Comparison of ENCODE assay signal across 8 cellular contexts in genomic region chr16:58501242-58502131, GRCh38. TPM values are rescaled to one million over a fixed set of nuclear protein-coding genes. Genes with fewer than 3 reads are reported as not detected.
DNase-seq lines count a peak whose midpoint lies in the region; ATAC-seq, FAIRE-seq and TF ChIP-seq lines count a peak whose summit lies in the region.

No MANE protein-coding gene starts in this region.

- TF ChIP-seq RAD21 in HepG2 (CRISPR knock-in tag; IDR thresholded peaks at IDR 0.05), result no peak

- TF ChIP-seq EP300 in HepG2 (IDR thresholded peaks at IDR 0.05; ENCODE audit: low read depth in 2 of 2, low read length in 2 of 2), result no peak
- TF ChIP-seq EP300 in HepG2 (CRISPR knock-in tag; IDR thresholded peaks at IDR 0.05; ENCODE audit: borderline replicate concordance), result no peak

- peak; percentile 53 for DNase-seq in T-helper 2 cell treated with Interferon-gamma antibody and Interleukin-4, amounts not matched to agents 5 μg/mL and 100 μg/mL, for 36 hours (ENCODE audit: low spot score)
- DNase-seq in chondrocyte (ENCODE audit: low spot score) (peak; percentile 90), HepG2 (ENCODE audit: low spot score) (peak; percentile 30), hepatic stellate cell (ENCODE audit: low spot score) (no peak), NCI-H226 (no peak), GOT3 (lab: John Stamatoyannopoulos, UW) (no peak)
- DNase-seq in stimulated activated CD8-positive, alpha-beta memory T cell treated with anti-CD3 and anti-CD28 coated beads, Interleukin-4, amount 100 ng/mL, for 48 hours, result peak; percentile 59

- FAIRE-seq in HepG2 (lab: Jason Lieb, UNC), result no peak

- in situ Hi-C loops in HepG2 (cut with HindIII; ENCODE audit: extremely low pct_ligation_motif_present, low pct_unique_long_range_greater_than_20kb), result loop anchor here (10.0 kb wide), 1 partner anchor 233 kb away; the partner anchor contains the start of gene GOT2

- H3K36me3 ChIP-seq in HEK293 (ENCODE audit: control insufficient read depth in 2 of 2, insufficient read depth in 1 of 2, low read length in 2 of 2), result peaks cover 0 to 5% of the 10 kb centered on the region in 2 experiments; a peak in 1 of 3 replicates
- H3K36me3 ChIP-seq in HepG2 (replicated peaks in 1 of 2; ENCODE audit: control insufficient read depth in 1 of 2, insufficient read depth in 2 of 2, low read length in 2 of 2), result no peaks in the 10 kb centered on the region

- H3K27ac ChIP-seq in HEK293 (ENCODE audit: extremely low read depth, low read depth, low read length) (peak overlapping the region; percentile 31; the same call in 1 of the 2 replicates), HepG2 (ENCODE audit: extremely low read length, insufficient read depth, low read length) (no peak overlapping the region)

- 37% methylated on average over 17 of the region's 42 CpGs for WGBS in HepG2 (ENCODE audit: low lambda C conversion rate)

- no peak for TF ChIP-seq POLR2A in HepG2 (IDR thresholded peaks at IDR 0.05; ENCODE audit: insufficient read depth in 1 of 2, low read depth in 2 of 2, low read length in 2 of 2)

- POLR2A ChIA-PET in HEK293 (lab: Yijun Ruan, JAX), result no interaction called here
- POLR2A ChIA-PET in HepG2 (lab: Yijun Ruan, JAX), result interaction anchor here (1.8 kb wide), 1 partner anchor 13 kb away, joined by 4 read pairs; no protein-coding TSS in a partner anchor

- no TSS peak for BruUV-seq in HepG2 (replicated peaks; lab: Mats Ljungman, UMichigan)

- peak overlapping the region; percentile 32 for H2AFZ ChIP-seq in HepG2 (ENCODE audit: low read length)

- peaks cover 0 to 8% of the 10 kb centered on the region in 2 experiments; a peak in 2 of 5 replicates for H3K27me3 ChIP-seq in HepG2 (ENCODE audit: control insufficient read depth in 1 of 2, insufficient read depth in 2 of 2, low read length in 2 of 2)

- peak; percentile 4; the same call in 1 of the 2 replicates for TF ChIP-seq CTCF in HEK293 (tag by site-specific recombination; IDR thresholded peaks at IDR 0.05)
- no peak for TF ChIP-seq CTCF in chondrocyte (IDR thresholded peaks at IDR 0.05)
- peak; percentile 9; the same call in 1 of the 2 replicates for TF ChIP-seq CTCF in HepG2 (CRISPR knock-in tag; IDR thresholded peaks at IDR 0.05)

- H3K79me2 ChIP-seq in HepG2 (ENCODE audit: insufficient read depth, low read length), result no peaks in the 10 kb centered on the region

- H3K27me3 Mint-ChIP-seq in T-helper 2 cell treated with Interferon-gamma antibody and Interleukin-4, amounts not matched to agents 5 μg/mL and 100 μg/mL, for 36 hours (ENCODE audit: low read depth), result peaks cover 2% of the 10 kb centered on the region
- H3K27me3 Mint-ChIP-seq in chondrocyte (ENCODE audit: low read depth), result no peaks in the 10 kb centered on the region

- no peak overlapping the region for H3K27ac Mint-ChIP-seq in T-helper 2 cell treated with Interferon-gamma antibody and Interleukin-4, amounts not matched to agents 5 μg/mL and 100 μg/mL, for 36 hours
- H3K27ac Mint-ChIP-seq in chondrocyte (ENCODE audit: unreplicated experiment), result no peak overlapping the region

- CTCF ChIA-PET in HEK293 (lab: Yijun Ruan, JAX) (interaction anchor here (0.6 to 2.2 kb wide), 6 partner anchors 11 to 487 kb away, joined by 3 to 7 read pairs (median 4); no protein-coding TSS in a partner anchor), HepG2 (lab: Yijun Ruan, JAX; ENCODE audit: low intra/inter-chr PET ratio, low total read pairs) (no interaction called here)

- peak overlapping the region; percentile 74 for H3K4me3 Mint-ChIP-seq in T-helper 2 cell treated with Interferon-gamma antibody and Interleukin-4, amounts not matched to agents 5 μg/mL and 100 μg/mL, for 36 hours
- peak overlapping the region; percentile 69 for H3K4me3 Mint-ChIP-seq in chondrocyte (ENCODE audit: unreplicated experiment)

- ATAC-seq in HepG2, result peak; percentile 44

- H3K9me3 ChIP-seq in HEK293 (ENCODE audit: control insufficient read depth, insufficient read depth, low read depth, low read length), result no peaks in the 10 kb centered on the region
- H3K9me3 ChIP-seq in HepG2 (ENCODE audit: low read length), result no peaks in the 10 kb centered on the region

- H3K4me1 ChIP-seq in HEK293 (ENCODE audit: control insufficient read depth, insufficient read depth, low read length) (peaks cover 5% of the 10 kb centered on the region), HepG2 (ENCODE audit: insufficient read depth, low read length) (peaks cover 41% of the 10 kb centered on the region)

- H3K4me3 ChIP-seq in HEK293 (ENCODE audit: low read depth, low read length) (peak overlapping the region; percentile 31), HepG2 (replicated peaks in 1 of 3; ENCODE audit: insufficient read depth in 1 of 3, low read depth in 2 of 3, low read length in 3 of 3) (peak overlapping the region; percentile 46 to 77 (median 48))

- H4K20me1 ChIP-seq in HepG2 (ENCODE audit: insufficient read depth, low read length), result no peaks in the 10 kb centered on the region

- H3K9ac ChIP-seq in HepG2 (ENCODE audit: insufficient read depth, low read depth, low read length), result peak overlapping the region; percentile 59; the same call in 1 of the 2 replicates

- H3K4me2 ChIP-seq in HepG2 (ENCODE audit: low read depth, low read length), result peak overlapping the region; percentile 92

- intact Hi-C loops in HepG2 (cut with micrococcal nuclease; ENCODE audit: unreplicated experiment), result no loop called here

- peaks cover 4% of the 10 kb centered on the region for H3K4me1 Mint-ChIP-seq in T-helper 2 cell treated with Interferon-gamma antibody and Interleukin-4, amounts not matched to agents 5 μg/mL and 100 μg/mL, for 36 hours (ENCODE audit: low read depth)
- H3K4me1 Mint-ChIP-seq in chondrocyte (ENCODE audit: low read depth), result peaks cover 17% of the 10 kb centered on the region

- H3K36me3 Mint-ChIP-seq in T-helper 2 cell treated with Interferon-gamma antibody and Interleukin-4, amounts not matched to agents 5 μg/mL and 100 μg/mL, for 36 hours (ENCODE audit: low read depth), result no peaks in the 10 kb centered on the region
- H3K36me3 Mint-ChIP-seq in chondrocyte (ENCODE audit: low read depth), result no peaks in the 10 kb centered on the region

- H3K9me3 Mint-ChIP-seq in T-helper 2 cell treated with Interferon-gamma antibody and Interleukin-4, amounts not matched to agents 5 μg/mL and 100 μg/mL, for 36 hours, result no peaks in the 10 kb centered on the region
- H3K9me3 Mint-ChIP-seq in chondrocyte (ENCODE audit: low read depth), result no peaks in the 10 kb centered on the region

TF ChIP-seq in HEK293, 187 proteins besides CTCF, POLR2A, EP300 and RAD21 (continues in another document):
- TF ChIP-seq ZBTB20 (tag by site-specific recombination; IDR thresholded peaks at IDR 0.05), result peak; percentile 99

RNA-seq across cellular contexts. Expression of gene NDRG4, which starts 1.5 kb away (rescaled TPM):
- 5.8 to 8.7 TPM (median 6.0 TPM) in 3 replicates for total RNA-seq in chondrocyte
- total RNA-seq in HepG2 (2016; rRNA removed; fragmentation: Illumina TruSeq; extraction: Trizol), result 1.6 and 1.7 TPM in 2 replicates
- 0.20 and 1.1 TPM in 2 replicates for total RNA-seq in HepG2 (2016; cell fraction: cytosol; rRNA removed; fragmentation: Illumina TruSeq; extraction: Trizol; ENCODE audit: low read depth)
- 1.5 and 2.0 TPM in 2 replicates for total RNA-seq in HepG2 (2016; cell fraction: insoluble cytoplasmic fraction; rRNA removed; fragmentation: Illumina TruSeq; extraction: Trizol)
- total RNA-seq in HepG2 (2016; cell fraction: membrane; rRNA removed; fragmentation: Illumina TruSeq; extraction: Trizol), result 1.7 and 1.8 TPM in 2 replicates
- total RNA-seq in HepG2 (2016; cell fraction: nucleus; rRNA removed; fragmentation: Illumina TruSeq; extraction: Trizol), result 1.6 and 2.2 TPM in 2 replicates
- 1.8 and 2.7 TPM in 2 replicates for polyA plus RNA-seq in HepG2 (2011; rRNA removed)
- polyA plus RNA-seq in HepG2 (2011; cell fraction: cytosol; rRNA removed), result 1.8 and 2.5 TPM in 2 replicates
- 17.0 and 17.7 TPM in 2 replicates for polyA plus RNA-seq in HepG2 (2011; cell fraction: nucleus; rRNA removed)
- 2.3 and 6.3 TPM in 2 replicates for polyA plus RNA-seq in HepG2 (2012)
- polyA plus RNA-seq in HepG2 (2016; cell fraction: cytosol; fragmentation: Illumina TruSeq; extraction: Trizol; ENCODE audit: low read depth), result 0.41 and 0.49 TPM in 2 replicates
- polyA plus RNA-seq in HepG2 (2016; cell fraction: insoluble cytoplasmic fraction; fragmentation: Illumina TruSeq; extraction: Trizol; ENCODE audit: low read depth), result 0.75 and 2.0 TPM in 2 replicates
- polyA plus RNA-seq in HepG2 (2016; cell fraction: membrane; fragmentation: Illumina TruSeq; extraction: Trizol; ENCODE audit: low read depth), result 0.87 and 0.90 TPM in 2 replicates
- 2.5 TPM in 2 replicates for polyA plus RNA-seq in HepG2 (2016; cell fraction: nucleus; fragmentation: Illumina TruSeq; extraction: Trizol; ENCODE audit: insufficient read depth, low read depth)
- polyA minus RNA-seq in HepG2 (2011; rRNA and poly(A)+ RNA removed; ENCODE audit: low replicate concordance), result 0.07 and 9.4 TPM in 2 replicates
- polyA minus RNA-seq in HepG2 (2011; cell fraction: cytosol; rRNA and poly(A)+ RNA removed), result 1.2 and 1.8 TPM in 2 replicates
- 3.3 and 6.0 TPM in 2 replicates for polyA minus RNA-seq in HepG2 (2011; cell fraction: nucleus; rRNA and poly(A)+ RNA removed)

RNA-seq across cellular contexts. Expression of gene SETD6, which starts 13.8 kb away (rescaled TPM):
- total RNA-seq in chondrocyte (10.4 to 16.4 TPM (median 13.0 TPM) in 3 replicates), HepG2 (2016; rRNA removed; fragmentation: Illumina TruSeq; extraction: Trizol) (17.4 and 25.7 TPM in 2 replicates)
- 4.8 and 5.1 TPM in 2 replicates for total RNA-seq in HepG2 (2016; cell fraction: cytosol; rRNA removed; fragmentation: Illumina TruSeq; extraction: Trizol; ENCODE audit: low read depth)
- total RNA-seq in HepG2 (2016; cell fraction: insoluble cytoplasmic fraction; rRNA removed; fragmentation: Illumina TruSeq; extraction: Trizol), result 17.1 and 29.4 TPM in 2 replicates
- 9.7 and 10.0 TPM in 2 replicates for total RNA-seq in HepG2 (2016; cell fraction: membrane; rRNA removed; fragmentation: Illumina TruSeq; extraction: Trizol)
- total RNA-seq in HepG2 (2016; cell fraction: nucleus; rRNA removed; fragmentation: Illumina TruSeq; extraction: Trizol), result 32.2 and 34.9 TPM in 2 replicates
- polyA plus RNA-seq in HepG2 (2011; rRNA removed), result 24.0 and 25.9 TPM in 2 replicates
- polyA plus RNA-seq in HepG2 (2011; cell fraction: cytosol; rRNA removed), result 13.1 and 16.9 TPM in 2 replicates
- polyA plus RNA-seq in HepG2 (2011; cell fraction: nucleus; rRNA removed), result 109 and 110 TPM in 2 replicates
- 25.0 and 25.7 TPM in 2 replicates for polyA plus RNA-seq in HepG2 (2012)
- polyA plus RNA-seq in HepG2 (2016; cell fraction: cytosol; fragmentation: Illumina TruSeq; extraction: Trizol; ENCODE audit: low read depth), result 2.7 and 3.2 TPM in 2 replicates
- polyA plus RNA-seq in HepG2 (2016; cell fraction: insoluble cytoplasmic fraction; fragmentation: Illumina TruSeq; extraction: Trizol; ENCODE audit: low read depth), result 13.8 and 15.8 TPM in 2 replicates
- 4.6 and 4.9 TPM in 2 replicates for polyA plus RNA-seq in HepG2 (2016; cell fraction: membrane; fragmentation: Illumina TruSeq; extraction: Trizol; ENCODE audit: low read depth)
- polyA plus RNA-seq in HepG2 (2016; cell fraction: nucleus; fragmentation: Illumina TruSeq; extraction: Trizol; ENCODE audit: insufficient read depth, low read depth), result 74.9 and 78.9 TPM in 2 replicates
- 26.6 and 40.3 TPM in 2 replicates for polyA minus RNA-seq in HepG2 (2011; rRNA and poly(A)+ RNA removed; ENCODE audit: low replicate concordance)
- 11.5 and 12.7 TPM in 2 replicates for polyA minus RNA-seq in HepG2 (2011; cell fraction: cytosol; rRNA and poly(A)+ RNA removed)
- polyA minus RNA-seq in HepG2 (2011; cell fraction: nucleus; rRNA and poly(A)+ RNA removed), result 48.7 and 56.2 TPM in 2 replicates

Comparison
In these comparisons a context has a peak if more than half of its experiments do, and no peak if none do; other contexts are left out.
1. DNase-seq: peak in T-helper 2 cell treated with Interferon-gamma antibody and Interleukin-4, amounts not matched to agents 5 μg/mL and 100 μg/mL, for 36 hours (single experiment), chondrocyte (single experiment), HepG2 (single experiment) and stimulated activated CD8-positive, alpha-beta memory T cell treated with anti-CD3 and anti-CD28 coated beads, Interleukin-4, amount 100 ng/mL, for 48 hours (single experiment); none in hepatic stellate cell (single experiment), NCI-H226 (single experiment) and GOT3 (single experiment).
2. Of the 63 proteins assayed by ChIP-seq in both HepG2 and HEK293: peak only in HepG2: GLI4, MEIS1 and ZNF501; only in HEK293: KLF16, KLF9, PRDM10, ZBTB20, ZBTB26, ZBTB8A and 4 more; in both: ATF2, CTCF, PATZ1, SP2, ZBTB21 and ZNF335; in neither: 44.